5 cellular contexts compared by ENCODE assay signal in genomic region chr3:121863247-121863646, GRCh38. TPM values are rescaled to one million over a fixed set of nuclear protein-coding genes. Genes with fewer than 3 reads are reported as not detected.
DNase-seq lines count a peak whose midpoint lies in the region; FAIRE-seq and TF ChIP-seq lines count a peak whose summit lies in the region.
"Not testable (repeated sequence)": the region's sequence is repeated elsewhere in the genome, so short reads cannot be mapped to it uniquely, and the experiment has no call there.
"Had no signal": no experiment of that assay in that cellular context is flagged by ENCODE, and none has a peak within 500 bp of the region (broad histone marks: within the 10 kb centered on the region; RNA-seq: fewer than 3 reads in every experiment).

No MANE protein-coding gene starts in this region.

- not testable (repeated sequence) for DNase-seq in HTR-8/SVneo (ENCODE audit: insufficient read length, low spot score)
- peak; percentile 69 for DNase-seq in cardiac septum (ENCODE audit: low spot score)

- not testable (repeated sequence) for H3K4me1 ChIP-seq in neutrophil (ENCODE audit: control insufficient read depth in 1 of 2, insufficient read depth in 1 of 2, low read depth in 1 of 2, low read length in 1 of 2)

- FAIRE-seq in HTR-8/SVneo (lab: Jason Lieb, UNC), result peak; percentile 33

- H3K27me3 ChIP-seq in neutrophil, result not testable (repeated sequence)

- intact Hi-C loops in dendritic cell treated with granulocyte-macrophage colony-stimulating factor and Interleukin-4, amounts not matched to agents 40 ng/mL and 50 ng/mL, for 4 days (cut with micrococcal nuclease); cardiac septum (cut with DNase I): not testable (repeated sequence)

- H3K36me3 Mint-ChIP-seq in dendritic cell treated with granulocyte-macrophage colony-stimulating factor and Interleukin-4, amounts not matched to agents 40 ng/mL and 50 ng/mL, for 4 days (ENCODE audit: low read depth), result peaks cover 37% of the 10 kb centered on the region

- H3K4me1 Mint-ChIP-seq in dendritic cell treated with granulocyte-macrophage colony-stimulating factor and Interleukin-4, amounts not matched to agents 40 ng/mL and 50 ng/mL, for 4 days (ENCODE audit: low read depth), result peaks cover 45% of the 10 kb centered on the region

- TF ChIP-seq CTCF in neutrophil (IDR thresholded peaks at IDR 0.05), result not testable (repeated sequence)

- not testable (repeated sequence) for H3K9me3 ChIP-seq in neutrophil

- H3K27ac ChIP-seq in neutrophil, result peak overlapping the region; percentile 39

- H3K27ac Mint-ChIP-seq in dendritic cell treated with granulocyte-macrophage colony-stimulating factor and Interleukin-4, amounts not matched to agents 40 ng/mL and 50 ng/mL, for 4 days, result peak overlapping the region; percentile 80

- H3K27me3 Mint-ChIP-seq in dendritic cell treated with granulocyte-macrophage colony-stimulating factor and Interleukin-4, amounts not matched to agents 40 ng/mL and 50 ng/mL, for 4 days, result not testable (repeated sequence)

- not testable (repeated sequence) for H3K4me3 ChIP-seq in neutrophil (ENCODE audit: low read depth in 1 of 2, low read length in 1 of 2)

- not testable (repeated sequence) for H3K9me3 Mint-ChIP-seq in dendritic cell treated with granulocyte-macrophage colony-stimulating factor and Interleukin-4, amounts not matched to agents 40 ng/mL and 50 ng/mL, for 4 days

- H3K4me3 Mint-ChIP-seq in dendritic cell treated with granulocyte-macrophage colony-stimulating factor and Interleukin-4, amounts not matched to agents 40 ng/mL and 50 ng/mL, for 4 days, result peak overlapping the region; percentile 46

- H3K36me3 ChIP-seq in neutrophil, result peaks cover 14% of the 10 kb centered on the region

RNA-seq across cellular contexts. Expression of gene EAF2, which starts 28.2 kb away (rescaled TPM):
- total RNA-seq in cardiac septum, result 1.9 TPM

RNA-seq across cellular contexts. Expression of gene IQCB1, which starts 28.4 kb away (rescaled TPM):
- 6.1 TPM for total RNA-seq in cardiac septum

RNA-seq across cellular contexts. Expression of gene SLC15A2, which starts 31.0 kb away (rescaled TPM):
- total RNA-seq in cardiac septum, result 0.92 TPM
- total RNA-seq: A172 had no signal
